ENCODE assay signal across 9 cellular contexts in the genomic region with DNA sequence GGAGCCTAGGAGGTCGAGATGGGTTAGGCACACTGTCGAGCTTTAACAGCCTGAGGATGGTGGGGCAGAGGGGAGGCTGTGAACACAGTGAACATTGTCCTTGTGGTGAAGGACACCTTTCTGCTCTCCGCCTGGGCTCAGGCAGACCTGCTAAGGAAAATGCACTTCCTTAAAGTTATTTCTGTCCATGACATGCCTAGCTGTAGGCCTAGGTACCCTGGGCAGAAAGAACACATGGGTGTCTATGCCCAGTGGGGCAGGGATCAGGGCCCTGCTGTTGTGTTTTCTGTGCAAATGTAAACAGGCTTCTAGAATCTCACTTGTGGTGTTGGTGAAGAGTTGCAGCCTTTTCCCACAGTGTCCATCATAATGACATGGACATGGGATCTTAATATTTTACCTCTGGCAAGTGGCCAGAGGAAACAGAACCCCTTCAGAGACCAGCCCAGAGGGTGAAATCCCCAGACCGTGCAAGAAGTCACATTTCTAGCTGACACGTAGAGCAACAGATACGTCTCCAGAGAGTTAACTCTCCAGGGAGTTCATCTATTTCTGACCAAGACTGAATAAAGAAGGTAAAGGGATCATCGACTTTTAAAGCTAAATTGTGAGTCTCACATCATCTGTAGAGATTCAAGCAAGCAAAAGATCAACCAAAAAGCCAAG.
A peak's percentile ranks its signal among the peaks of the same experiment; 100 is the strongest.
DNase-seq lines count a peak whose midpoint lies in the region; ATAC-seq, FAIRE-seq and TF ChIP-seq lines count a peak whose summit lies in the region.
"Had no signal": no experiment of that assay in that cellular context is flagged by ENCODE, and none has a peak within 500 bp of the region (broad histone marks: within the 10 kb centered on the region; RNA-seq: fewer than 3 reads in every experiment).

No MANE protein-coding gene starts in this region.

- peak overlapping the region; percentile 50 for H3K4me3 ChIP-seq in coronary artery

- no peaks in the 10 kb centered on the region for H3K27me3 Mint-ChIP-seq in stimulated activated memory B cell treated with anti-CD40 and anti-IgM and Interleukin-4, amounts not matched to agents 10 μg/mL and 1 μg/mL and 100 μg/mL, for 72 hours
- no peaks in the 10 kb centered on the region for H3K27me3 Mint-ChIP-seq in activated CD8-positive, alpha-beta T cell treated with anti-CD3 and anti-CD28 coated beads, Interleukin-2, amount 10 ng/mL, durations not matched to agents 7 days and 5 days (ENCODE audit: low read depth)

- H3K4me3 Mint-ChIP-seq in stimulated activated memory B cell treated with anti-CD40 and anti-IgM and Interleukin-4, amounts not matched to agents 10 μg/mL and 1 μg/mL and 100 μg/mL, for 72 hours: peak overlapping the region; percentile 59
- H3K4me3 Mint-ChIP-seq in activated CD8-positive, alpha-beta T cell treated with anti-CD3 and anti-CD28 coated beads, Interleukin-2, amount 10 ng/mL, durations not matched to agents 7 days and 5 days: no peak overlapping the region

- H3K4me1 Mint-ChIP-seq in stimulated activated memory B cell treated with anti-CD40 and anti-IgM and Interleukin-4, amounts not matched to agents 10 μg/mL and 1 μg/mL and 100 μg/mL, for 72 hours: peaks cover 97% of the 10 kb centered on the region
- peaks cover 21% of the 10 kb centered on the region for H3K4me1 Mint-ChIP-seq in activated CD8-positive, alpha-beta T cell treated with anti-CD3 and anti-CD28 coated beads, Interleukin-2, amount 10 ng/mL, durations not matched to agents 7 days and 5 days (ENCODE audit: low read depth)

- no peak for TF ChIP-seq CTCF in coronary artery (IDR thresholded peaks at IDR 0.05)

- CTCF ChIA-PET in activated CD8-positive, alpha-beta T cell treated with anti-CD3 and anti-CD28 coated beads, Interleukin-2, amount 10 ng/mL, durations not matched to agents 7 days and 5 days (lab: Charles Lee): interaction anchor here (1.9 kb wide), 1 partner anchor 23 kb away, joined by 6 read pairs; no protein-coding TSS in a partner anchor

- peak; percentile 57 for ATAC-seq in HG03039 (IDR thresholded peaks at IDR 0.05; ENCODE audit: unreplicated experiment)
- ATAC-seq in stimulated activated memory B cell treated with anti-CD40 and anti-IgM and Interleukin-4, amounts not matched to agents 10 μg/mL and 1 μg/mL and 100 μg/mL, for 72 hours: peak; percentile 88
- no peak for ATAC-seq in activated CD8-positive, alpha-beta T cell treated with anti-CD3 and anti-CD28 coated beads, Interleukin-2, amount 10 ng/mL, durations not matched to agents 7 days and 5 days

- peak overlapping the region; percentile 82 for H3K27ac Mint-ChIP-seq in stimulated activated memory B cell treated with anti-CD40 and anti-IgM and Interleukin-4, amounts not matched to agents 10 μg/mL and 1 μg/mL and 100 μg/mL, for 72 hours
- no peak overlapping the region for H3K27ac Mint-ChIP-seq in activated CD8-positive, alpha-beta T cell treated with anti-CD3 and anti-CD28 coated beads, Interleukin-2, amount 10 ng/mL, durations not matched to agents 7 days and 5 days

- no peaks in the 10 kb centered on the region for H3K9me3 Mint-ChIP-seq in stimulated activated memory B cell treated with anti-CD40 and anti-IgM and Interleukin-4, amounts not matched to agents 10 μg/mL and 1 μg/mL and 100 μg/mL, for 72 hours
- no peaks in the 10 kb centered on the region for H3K9me3 Mint-ChIP-seq in activated CD8-positive, alpha-beta T cell treated with anti-CD3 and anti-CD28 coated beads, Interleukin-2, amount 10 ng/mL, durations not matched to agents 7 days and 5 days (ENCODE audit: insufficient read depth)

- H3K27ac ChIP-seq in coronary artery: peak overlapping the region; percentile 90 to 95

- POLR2A ChIA-PET in activated CD8-positive, alpha-beta T cell treated with anti-CD3 and anti-CD28 coated beads, Interleukin-2, amount 10 ng/mL, durations not matched to agents 7 days and 5 days (lab: Charles Lee): no interaction called here

- FAIRE-seq in GM19239 (lab: Jason Lieb, UNC): peak; percentile 89

- peaks cover 75% of the 10 kb centered on the region for H3K36me3 Mint-ChIP-seq in stimulated activated memory B cell treated with anti-CD40 and anti-IgM and Interleukin-4, amounts not matched to agents 10 μg/mL and 1 μg/mL and 100 μg/mL, for 72 hours
- H3K36me3 Mint-ChIP-seq in activated CD8-positive, alpha-beta T cell treated with anti-CD3 and anti-CD28 coated beads, Interleukin-2, amount 10 ng/mL, durations not matched to agents 7 days and 5 days (ENCODE audit: low read depth): peaks cover 3% of the 10 kb centered on the region

- no peak for DNase-seq in GM19239 (ENCODE audit: insufficient read length, low spot score)
- peak; percentile 52 for DNase-seq in coronary artery (ENCODE audit: low spot score)
- no peak for DNase-seq in KG1 (lab: John Stamatoyannopoulos, UW)
- no peak for DNase-seq in activated naive CD4-positive, alpha-beta T cell (lab: John Stamatoyannopoulos, UW)
- DNase-seq in activated CD8-positive, alpha-beta T cell treated with anti-CD3 and anti-CD28 coated beads, Interleukin-2, amount 10 ng/mL, durations not matched to agents 7 days and 5 days: no peak
- no peak for DNase-seq in mesenteric fat pad (ENCODE audit: low spot score)
- DNase-seq: midbrain had no signal
